In genomic region chr9:35673132-35673997, GRCh38 we compare ENCODE assay signal across 10 cellular contexts. TPM values are rescaled to one million over a fixed set of nuclear protein-coding genes. Genes with fewer than 3 reads are reported as not detected.
A peak's percentile ranks its signal among the peaks of the same experiment; 100 is the strongest.
DNase-seq lines count a peak whose midpoint lies in the region; ATAC-seq and TF ChIP-seq lines count a peak whose summit lies in the region.
"Had no signal": no experiment of that assay in that cellular context is flagged by ENCODE, and none has a peak within 500 bp of the region (broad histone marks: within the 10 kb centered on the region; RNA-seq: fewer than 3 reads in every experiment).

Gene CA9 (plus strand): TSS chr9:35673928. CDS start chr9:35673960, 32 bp downstream.

- H3K56ac ChIP-seq in IMR-90 (ENCODE audit: extremely low read depth, insufficient read depth, low read length): no peak within 1 kb of the TSS

- H4K20me1 ChIP-seq in IMR-90 (ENCODE audit: insufficient read depth, low read length) (no peaks in the 10 kb centered on the region), hepatocyte (ENCODE audit: insufficient read depth, poor library complexity, severe bottlenecking) (no peaks in the 10 kb centered on the region)

- no peaks in the 10 kb centered on the region for H3K79me2 ChIP-seq in hepatocyte

- H3K79me1 ChIP-seq in IMR-90 (ENCODE audit: low read depth in 1 of 2, low read length in 2 of 2): no peaks in the 10 kb centered on the region; a peak in 2 of 4 replicates

- peak within 1 kb of the TSS; percentile 47; the same call in 1 of the 2 replicates for H2BK20ac ChIP-seq in IMR-90 (ENCODE audit: low read depth, low read length)

- no peak within 1 kb of the TSS; the same call in none of the 2 replicates for H2BK120ac ChIP-seq in IMR-90 (ENCODE audit: low read depth, low read length)

- peak within 1 kb of the TSS; percentile 5 for H3K27ac Mint-ChIP-seq in stimulated activated memory B cell treated with anti-CD40 and anti-IgM and Interleukin-4, amounts not matched to agents 10 μg/mL and 1 μg/mL and 100 μg/mL, for 72 hours

- peaks cover 15% of the 10 kb centered on the region for H3K4me1 Mint-ChIP-seq in stimulated activated memory B cell treated with anti-CD40 and anti-IgM and Interleukin-4, amounts not matched to agents 10 μg/mL and 1 μg/mL and 100 μg/mL, for 72 hours

- intact Hi-C loops in IMR-90 (cut with micrococcal nuclease): no loop called here

- peak within 1 kb of the TSS; percentile 75 for H2AK5ac ChIP-seq in IMR-90 (ENCODE audit: low read depth, low read length)

- H3K4me3 Mint-ChIP-seq in stimulated activated memory B cell treated with anti-CD40 and anti-IgM and Interleukin-4, amounts not matched to agents 10 μg/mL and 1 μg/mL and 100 μg/mL, for 72 hours: peak within 1 kb of the TSS; percentile 29

- H3K4me3 ChIP-seq in IMR-90 (ENCODE audit: insufficient read depth, low read depth, low read length): peak within 1 kb of the TSS; percentile 16; the same call in 1 of the 2 replicates
- peak within 1 kb of the TSS; percentile 40 for H3K4me3 ChIP-seq in RWPE2 (ENCODE audit: severe bottlenecking)
- H3K4me3 ChIP-seq in hepatocyte: no peak within 1 kb of the TSS

- peaks cover 13% of the 10 kb centered on the region for H3K27me3 Mint-ChIP-seq in stimulated activated memory B cell treated with anti-CD40 and anti-IgM and Interleukin-4, amounts not matched to agents 10 μg/mL and 1 μg/mL and 100 μg/mL, for 72 hours

- CTCF ChIA-PET in IMR-90 (lab: Yijun Ruan, JAX): interaction anchor here (1.1 kb wide), 1 partner anchor 15 kb away, joined by 3 read pairs; the partner anchor contains the start of gene CCDC107

- 12% methylated on average over 4 of the region's 9 CpGs; no CpG with 5 or more reads in 1 of the 2 experiments for WGBS in IMR-90 (ENCODE audit: extremely low coverage in 2 of 2, insufficient read length in 1 of 2), 2 experiments
- 73% methylated on average over 9 of the region's 9 CpGs for WGBS in hepatocyte (ENCODE audit: low lambda C conversion rate, missing lambda C conversion rate)

- no TSS peak for BruUV-seq in IMR-90 (replicated peaks; lab: Mats Ljungman, UMichigan)

- H3K14ac ChIP-seq in IMR-90 (replicated peaks; ENCODE audit: low read depth, low read length): peak within 1 kb of the TSS; percentile 58; the same call in 1 of the 2 replicates

- H3K4me1 ChIP-seq in IMR-90 (ENCODE audit: control insufficient read depth, insufficient read depth, low read length): peaks cover 20% of the 10 kb centered on the region
- peaks cover 15% of the 10 kb centered on the region for H3K4me1 ChIP-seq in RWPE2 (ENCODE audit: insufficient read depth, poor library complexity, severe bottlenecking)
- peaks cover 15% of the 10 kb centered on the region for H3K4me1 ChIP-seq in hepatocyte (ENCODE audit: insufficient read depth)

- 0 out of 2 replicates have a peak, but pooled peaks have one; percentile 6 for ATAC-seq in IMR-90 (ENCODE audit: low read depth)
- ATAC-seq in RWPE2 (ENCODE audit: low read depth): peak; percentile 71
- ATAC-seq in stimulated activated memory B cell treated with anti-CD40 and anti-IgM and Interleukin-4, amounts not matched to agents 10 μg/mL and 1 μg/mL and 100 μg/mL, for 72 hours: no peak
- ATAC-seq in HG02623 (IDR thresholded peaks at IDR 0.05; ENCODE audit: unreplicated experiment): no peak
- ATAC-seq: activated CD4-positive, CD25-positive, alpha-beta regulatory T cell treated with anti-CD3 and anti-CD28 coated beads, Interleukin-2, amount 50 U/mL, for 24 hours had no signal

- POLR2A ChIA-PET in IMR-90 (lab: Charles Lee; ENCODE audit: unreplicated experiment): interaction anchor here (0.8 to 1.0 kb wide), 3 partner anchors 13 to 55 kb away, joined by 3 to 4 read pairs (median 3); no protein-coding TSS in a partner anchor

- DNase-seq in IMR-90 (no peak), RWPE2 (ENCODE audit: low spot score) (no peak), hepatocyte (ENCODE audit: low spot score) (no peak), pons (ENCODE audit: low spot score) (no peak)
- DNase-seq in stimulated activated CD4-positive, alpha-beta T cell treated with anti-CD3 and anti-CD28 coated beads, Interleukin-4, amount 100 ng/mL, for 1 hour: no peak
- DNase-seq: mesendoderm, NCI-H2029 had no signal

- TF ChIP-seq POLR2A in IMR-90 (IDR thresholded peaks at IDR 0.05; ENCODE audit: low read depth, low read length): no peak

- H2BK15ac ChIP-seq in IMR-90 (ENCODE audit: low read depth, low read length): peak within 1 kb of the TSS; percentile 76; the same call in 2 of the 3 replicates

- H3K23ac ChIP-seq in IMR-90 (ENCODE audit: low read depth, low read length): peak within 1 kb of the TSS; percentile 52

- peak within 1 kb of the TSS; percentile 40; the same call in 1 of the 2 replicates for H4K5ac ChIP-seq in IMR-90 (ENCODE audit: low read depth, low read length)

- H3K9me3 Mint-ChIP-seq in stimulated activated memory B cell treated with anti-CD40 and anti-IgM and Interleukin-4, amounts not matched to agents 10 μg/mL and 1 μg/mL and 100 μg/mL, for 72 hours: no peaks in the 10 kb centered on the region

- in situ Hi-C loops in IMR-90 (cut with MboI; ENCODE audit: low sequenced_read_pairs): no loop called here

- dilution Hi-C loops in IMR-90 (cut with HindIII; ENCODE audit: low sequenced_read_pairs, unreplicated experiment): no loop called here

- peak within 1 kb of the TSS; percentile 0 for H2BK5ac ChIP-seq in IMR-90 (ENCODE audit: low read depth, low read length, poor library complexity, severe bottlenecking)

- H3K36me3 Mint-ChIP-seq in stimulated activated memory B cell treated with anti-CD40 and anti-IgM and Interleukin-4, amounts not matched to agents 10 μg/mL and 1 μg/mL and 100 μg/mL, for 72 hours: no peaks in the 10 kb centered on the region

- H4K8ac ChIP-seq in IMR-90 (ENCODE audit: low read depth in 2 of 2, low read length in 2 of 2): peak within 1 kb of the TSS; percentile 23 to 32; a peak in 2 of 4 replicates

- H3K18ac ChIP-seq in IMR-90 (ENCODE audit: low read depth, low read length): peak within 1 kb of the TSS; percentile 22; the same call in 1 of the 2 replicates

- H3K4ac ChIP-seq in IMR-90 (ENCODE audit: low read depth, low read length): peak within 1 kb of the TSS; percentile 43

- H2AFZ ChIP-seq in IMR-90 (replicated peaks; ENCODE audit: low read length, poor library complexity) (peak within 1 kb of the TSS; percentile 53), hepatocyte (no peak within 1 kb of the TSS)

- no peaks in the 10 kb centered on the region for H3K9me3 ChIP-seq in IMR-90 (ENCODE audit: control insufficient read depth, insufficient read depth, low read length)
- no peaks in the 10 kb centered on the region for H3K9me3 ChIP-seq in RWPE2 (ENCODE audit: severe bottlenecking)
- no peaks in the 10 kb centered on the region for H3K9me3 ChIP-seq in hepatocyte (ENCODE audit: low read depth)

- no peak within 1 kb of the TSS for H3K27ac ChIP-seq in IMR-90 (ENCODE audit: insufficient read depth, low read length)
- peak within 1 kb of the TSS; percentile 74 for H3K27ac ChIP-seq in RWPE2 (ENCODE audit: poor library complexity, severe bottlenecking)
- no peak within 1 kb of the TSS for H3K27ac ChIP-seq in hepatocyte

- H3K9me1 ChIP-seq in IMR-90 (ENCODE audit: insufficient read depth, low read length): peaks cover 20% of the 10 kb centered on the region

- no peak for TF ChIP-seq RAD21 in IMR-90 (IDR thresholded peaks at IDR 0.05; ENCODE audit: low read length)

- H4K91ac ChIP-seq in IMR-90 (ENCODE audit: insufficient read depth, low read depth, low read length): peak within 1 kb of the TSS; percentile 70; the same call in 1 of the 2 replicates

- TF ChIP-seq CTCF in IMR-90 (conservative IDR thresholded peaks at IDR 0.05; ENCODE audit: low read depth, low read length) (no peak), RWPE2 (IDR thresholded peaks at IDR 0.05; ENCODE audit: poor library complexity, severe bottlenecking) (no peak), hepatocyte (IDR thresholded peaks at IDR 0.05; ENCODE audit: poor library complexity) (no peak)

- peak within 1 kb of the TSS; percentile 85 for H2AK9ac ChIP-seq in IMR-90 (replicated peaks; ENCODE audit: low read depth, low read length, poor library complexity)

- H3K9ac ChIP-seq in IMR-90 (ENCODE audit: low read depth, low read length): peak within 1 kb of the TSS; percentile 6; the same call in 1 of the 2 replicates

- H3K4me2 ChIP-seq in IMR-90 (ENCODE audit: low read depth, low read length) (peak within 1 kb of the TSS; percentile 27; the same call in 1 of the 2 replicates), hepatocyte (peak within 1 kb of the TSS; percentile 25)

- no peaks in the 10 kb centered on the region for H3K27me3 ChIP-seq in IMR-90 (ENCODE audit: control insufficient read depth, insufficient read depth, low read length)
- H3K27me3 ChIP-seq in RWPE2 (ENCODE audit: insufficient read depth, poor library complexity, severe bottlenecking): no peaks in the 10 kb centered on the region
- no peaks in the 10 kb centered on the region for H3K27me3 ChIP-seq in hepatocyte

- no peaks in the 10 kb centered on the region for H3K9me2 ChIP-seq in hepatocyte (replicated peaks; ENCODE audit: insufficient read depth)

- H3K36me3 ChIP-seq in IMR-90 (ENCODE audit: control insufficient read depth, insufficient read depth, low read length) (no peaks in the 10 kb centered on the region), RWPE2 (ENCODE audit: low read depth) (peaks cover 14% of the 10 kb centered on the region; the same call in 1 of the 2 replicates), hepatocyte (replicated peaks; ENCODE audit: insufficient read depth, low read depth) (no peaks in the 10 kb centered on the region)

TF ChIP-seq in IMR-90, 13 proteins besides CTCF, POLR2A, EP300 and RAD21:
- TF ChIP-seq NFE2L2 (IDR thresholded peaks at IDR 0.05; ENCODE audit: low read depth, low read length): no peak
- TF ChIP-seq RCOR1 (IDR thresholded peaks at IDR 0.05; ENCODE audit: insufficient replicate concordance, low read length): no peak
- TF ChIP-seq MAZ (IDR thresholded peaks at IDR 0.05; ENCODE audit: borderline replicate concordance, low read depth, low read length): 0 out of 2 replicates have a peak, but pooled peaks have one; percentile 27
- TF ChIP-seq BHLHE40 (IDR thresholded peaks at IDR 0.05; ENCODE audit: low read depth, low read length): no peak
TF ChIP-seq in IMR-90: peak in this region for 1.

RNA-seq across cellular contexts. Expression of gene CA9, which starts in this region (rescaled TPM):
- total RNA-seq in IMR-90 (2012; rRNA removed): 0.54 and 0.56 TPM in 2 replicates
- 3.7 and 3.9 TPM in 2 replicates for polyA plus RNA-seq in IMR-90 (2012; rRNA removed)
- polyA plus RNA-seq in IMR-90 (2012; cell fraction: cytosol; rRNA removed): 5.2 and 9.9 TPM in 2 replicates
- 2.5 and 4.3 TPM in 2 replicates for polyA plus RNA-seq in IMR-90 (2012; cell fraction: nucleus; rRNA removed; ENCODE audit: low replicate concordance)
- total RNA-seq in hepatocyte: 0.27 TPM in 1 of 2 replicates, not detected in the other
- polyA plus RNA-seq in hepatocyte: 2.1 and 2.4 TPM in 2 replicates

Comparison
In these comparisons a context has a peak if more than half of its experiments do, and no peak if none do; other contexts are left out.
1. ATAC-seq: peak in IMR-90 (single experiment) and RWPE2 (single experiment); none in stimulated activated memory B cell treated with anti-CD40 and anti-IgM and Interleukin-4, amounts not matched to agents 10 μg/mL and 1 μg/mL and 100 μg/mL, for 72 hours (single experiment) and HG02623 (single experiment).